ENCODE assay signal across 8 cellular contexts in genomic region chr19:5827891-5828660, GRCh38. TPM values are rescaled to one million over a fixed set of nuclear protein-coding genes. Genes with fewer than 3 reads are reported as not detected.
DNase-seq lines count a peak whose midpoint lies in the region; ATAC-seq, FAIRE-seq and TF ChIP-seq lines count a peak whose summit lies in the region.

No MANE protein-coding gene starts in this region.

- WGBS in GM12878 (ENCODE audit: insufficient coverage, insufficient replicate concordance, low lambda C conversion rate, missing lambda C conversion rate) = 2% methylated on average over 56 of the region's 91 CpGs
- WGBS in sigmoid colon, 2 donors = 3 to 10% methylated on average over 91 of the region's 91 CpGs

- peaks cover 24% of the 10 kb centered on the region for H3K4me1 ChIP-seq in GM12878 (ENCODE audit: control insufficient read depth, insufficient read depth, low read length)
- peaks cover 3% of the 10 kb centered on the region for H3K4me1 ChIP-seq in iPS-15b (ENCODE audit: control insufficient read depth, insufficient read depth, low read length)
- peaks cover 0 to 35% (median 33%) of the 10 kb centered on the region in 4 donors for H3K4me1 ChIP-seq in sigmoid colon
- no peaks in the 10 kb centered on the region for H3K4me1 ChIP-seq in Karpas-422 (ENCODE audit: low read length)

- ATAC-seq in HG02840 (IDR thresholded peaks at IDR 0.05; ENCODE audit: low FRiP score, unreplicated experiment) (peak; percentile 69), GM12878 (peak; percentile 74)

- RAD21 ChIA-PET in GM12878 (lab: Charles Lee; ENCODE audit: unreplicated experiment) = no interaction called here

- peak; percentile 99 for DNase-seq in GM13977 (ENCODE audit: low spot score)
- DNase-seq in NCI-H187 (lab: John Stamatoyannopoulos, UW) = peak; percentile 60 to 69
- peak; percentile 87 for DNase-seq in T-helper 9 cell
- DNase-seq in GM12878 (ENCODE audit: low read depth, low spot score) = peak; percentile 38
- peak; percentile 96 for DNase-seq in sigmoid colon
- DNase-seq in Karpas-422 = no peak

- H3K4me3 ChIP-seq in GM12878 (peak overlapping the region; percentile 63), iPS-15b (ENCODE audit: low read depth, low read length) (peak overlapping the region; percentile 86), sigmoid colon (peak overlapping the region; percentile 38 to 57 (median 48)), Karpas-422 (ENCODE audit: low read length) (no peak overlapping the region)

- peak overlapping the region; percentile 82 for H3K9ac ChIP-seq in GM12878 (ENCODE audit: control insufficient read depth, insufficient read depth, low read length)
- H3K9ac ChIP-seq in iPS-15b (ENCODE audit: low read depth, low read length) = peak overlapping the region; percentile 82
- no peak overlapping the region for H3K9ac ChIP-seq in Karpas-422 (ENCODE audit: low read length)

- peak overlapping the region; percentile 70; the same call in 1 of the 2 replicates for H3K27ac ChIP-seq in GM12878 (ENCODE audit: control insufficient read depth, insufficient read depth)
- peak overlapping the region; percentile 87 to 96 (median 92) for H3K27ac ChIP-seq in sigmoid colon
- H3K27ac ChIP-seq in Karpas-422 (ENCODE audit: low read length) = no peak overlapping the region

- CTCF ChIA-PET in GM12878 (lab: Yijun Ruan, JAX) = interaction anchor here (2.7 kb wide), 1 partner anchor 24 kb away, joined by 10 read pairs; no protein-coding TSS in a partner anchor

- SMC1A ChIA-PET in GM12878 (lab: Charles Lee; ENCODE audit: uncharacterized antibody, unreplicated experiment) = interaction anchor here (0.9 kb wide), 1 partner anchor 24 kb away, joined by 3 read pairs; no protein-coding TSS in a partner anchor

- FAIRE-seq in GM12878 (lab: Jason Lieb, UNC) = no peak

- in situ Hi-C loops in GM13977 (cut with MboI; ENCODE audit: low pct_unique_long_range_greater_than_20kb, low sequenced_read_pairs, unreplicated experiment) (no loop called here), GM12878 (cut with MboI) (no loop called here)

- H3K27me3 ChIP-seq in GM12878 (replicated peaks in 1 of 2; ENCODE audit: control insufficient read depth in 2 of 2, insufficient read depth in 2 of 2, low read length in 1 of 2) = peaks cover 0 to 4% of the 10 kb centered on the region in 2 experiments; a peak in 2 of 4 replicates
- no peaks in the 10 kb centered on the region for H3K27me3 ChIP-seq in iPS-15b (ENCODE audit: control insufficient read depth, insufficient read depth, low read length)
- H3K27me3 ChIP-seq in sigmoid colon = peaks cover 0 to 5% (median 0%) of the 10 kb centered on the region in 3 donors
- no peaks in the 10 kb centered on the region for H3K27me3 ChIP-seq in Karpas-422 (ENCODE audit: low read length)

- POLR2A ChIA-PET in GM12878 (lab: Charles Lee) = interaction anchor here (0.7 kb wide), 1 partner anchor 108 kb away, joined by 3 read pairs; the partner anchor contains the start of gene LONP1

- H2AFZ ChIP-seq in GM12878 (ENCODE audit: control insufficient read depth, low read depth, low read length) (peak overlapping the region; percentile 87), Karpas-422 (ENCODE audit: low read length) (no peak overlapping the region)

- H3K36me3 ChIP-seq in GM12878 (ENCODE audit: control insufficient read depth in 2 of 2, insufficient read depth in 2 of 2, low read length in 1 of 2) = no peaks in the 10 kb centered on the region
- H3K36me3 ChIP-seq in iPS-15b (ENCODE audit: control insufficient read depth, insufficient read depth, low read length) = no peaks in the 10 kb centered on the region
- H3K36me3 ChIP-seq in sigmoid colon = no peaks in the 10 kb centered on the region
- no peaks in the 10 kb centered on the region for H3K36me3 ChIP-seq in Karpas-422 (ENCODE audit: insufficient read depth, low read length)

- no peaks in the 10 kb centered on the region for H3K9me3 ChIP-seq in GM12878 (replicated peaks; ENCODE audit: control insufficient read depth, insufficient read depth, low read length)
- no peaks in the 10 kb centered on the region for H3K9me3 ChIP-seq in iPS-15b (ENCODE audit: control insufficient read depth, insufficient read depth, low read length)
- no peaks in the 10 kb centered on the region for H3K9me3 ChIP-seq in sigmoid colon
- no peaks in the 10 kb centered on the region for H3K9me3 ChIP-seq in Karpas-422 (ENCODE audit: low read length)

- H3K4me2 ChIP-seq in GM12878 (ENCODE audit: control insufficient read depth, insufficient read depth) (peak overlapping the region; percentile 93), Karpas-422 (ENCODE audit: low read depth, low read length, poor library complexity, severe bottlenecking) (no peak overlapping the region)

- no peaks in the 10 kb centered on the region for H4K20me1 ChIP-seq in GM12878 (ENCODE audit: control insufficient read depth, insufficient read depth)
- H4K20me1 ChIP-seq in Karpas-422 (ENCODE audit: insufficient read depth, low read depth, low read length) = no peaks in the 10 kb centered on the region

- TF ChIP-seq EP300 in GM12878 (IDR thresholded peaks at IDR 0.05; ENCODE audit: borderline replicate concordance in 1 of 2, control insufficient read depth in 1 of 2, low read depth in 2 of 2, low read length in 2 of 2) (no peak), sigmoid colon (IDR thresholded peaks at IDR 0.05) (peak in 1 of 4 donors; percentile 53)

- intact Hi-C loops in GM12878 (cut with micrococcal nuclease; ENCODE audit: unreplicated experiment) (no loop called here), sigmoid colon (cut with DNase I) (loop anchor here (2.0 kb wide), 2 partner anchors 53 to 63 kb away; no protein-coding TSS in a partner anchor)

- TF ChIP-seq POLR2A in GM12878 (IDR thresholded peaks at IDR 0.05; ENCODE audit: low read depth, low read length) = peak; percentile 99
- peak; percentile 80 to 95 for TF ChIP-seq POLR2A in sigmoid colon (IDR thresholded peaks at IDR 0.05)

- no peaks in the 10 kb centered on the region for H3K9me2 ChIP-seq in Karpas-422 (replicated peaks; ENCODE audit: insufficient read depth, low read length)

- BruUV-seq in GM12878 (replicated peaks; lab: Mats Ljungman, UMichigan) = no TSS peak

- TF ChIP-seq RAD21 in GM12878 (IDR thresholded peaks at IDR 0.05; ENCODE audit: insufficient read depth, low read depth, low read length) = no peak

- H3K79me2 ChIP-seq in GM12878 (ENCODE audit: control insufficient read depth, insufficient read depth, low read length) = no peaks in the 10 kb centered on the region
- no peaks in the 10 kb centered on the region for H3K79me2 ChIP-seq in Karpas-422 (ENCODE audit: low read length)

- no peak for TF ChIP-seq CTCF in GM13977 (IDR thresholded peaks at IDR 0.05; ENCODE audit: extremely low read depth, insufficient read depth, missing control alignments)
- TF ChIP-seq CTCF in GM12878 (IDR thresholded peaks at IDR 0.05 in 2 of 3, conservative IDR thresholded peaks at IDR 0.05 in 1 of 3; ENCODE audit: control insufficient read depth in 2 of 3, extremely low read depth in 1 of 3, insufficient read depth in 1 of 3, low read depth in 3 of 3, low read length in 3 of 3) = no peak
- no peak for TF ChIP-seq CTCF in sigmoid colon (IDR thresholded peaks at IDR 0.05)

RNA-seq across cellular contexts. Expression of gene FUT6, which starts 11.4 kb away (rescaled TPM):
- total RNA-seq in GM12878 (2013; cell fraction: nucleolus; rRNA removed) = 0.39 and 0.42 TPM in 2 replicates
- total RNA-seq in GM12878 (2014; rRNA removed) (not detected in 2 replicates), GM12878 (2014; rRNA removed; fragmentation: Illumina TruSeq; extraction: Trizol) (not detected in 2 replicates), GM12878 (2021) (not detected in 2 replicates), sigmoid colon (not detected)
- polyA plus RNA-seq in GM12878 (2011; ENCODE audit: low read depth) = not detected
- polyA plus RNA-seq in GM12878 (2011; rRNA removed) (not detected in 2 replicates), GM12878 (2014; fragmentation: Illumina TruSeq; extraction: Trizol) (not detected in 2 replicates), GM12878 (2014; fragmentation: Nextera tagmentation; extraction: Ambion mirVana) (not detected), GM12878 (2014; rRNA removed) (not detected in 2 replicates), GM12878 (2016; fragmentation: Nextera tagmentation; extraction: Ambion mirVana) (not detected), sigmoid colon (10 to 100 TPM; 14.8 to 61.1 (median 21.0) TPM)
- polyA plus RNA-seq in GM12878 (2011; cell fraction: cytosol; rRNA removed) = not detected in 2 replicates
- not detected in 2 replicates for polyA plus RNA-seq in GM12878 (2011; cell fraction: nucleus; rRNA removed)
- polyA plus RNA-seq in GM12878 (2012) = not detected in 2 replicates
- polyA minus RNA-seq in GM12878 (2011; rRNA and poly(A)+ RNA removed) = not detected in 2 replicates
- not detected in 2 replicates for polyA minus RNA-seq in GM12878 (2011; cell fraction: cytosol; rRNA and poly(A)+ RNA removed)
- polyA minus RNA-seq in GM12878 (2011; cell fraction: nucleus; rRNA and poly(A)+ RNA removed) = not detected in 2 replicates
- total RNA-seq in Karpas-422 (2014; rRNA removed; shearing (Covaris generic); ENCODE audit: low replicate concordance) = not detected in 2 replicates

RNA-seq across cellular contexts. Expression of gene FUT3, which starts 23.2 kb away (rescaled TPM):
- 0.33 TPM in 1 of 2 replicates, not detected in the other for total RNA-seq in GM12878 (2013; cell fraction: nucleolus; rRNA removed)
- not detected in 2 replicates for total RNA-seq in GM12878 (2014; rRNA removed)
- not detected in 2 replicates for total RNA-seq in GM12878 (2014; rRNA removed; fragmentation: Illumina TruSeq; extraction: Trizol)
- total RNA-seq in GM12878 (2021) = 0.31 TPM in 1 of 2 replicates, not detected in the other
- not detected for polyA plus RNA-seq in GM12878 (2011; ENCODE audit: low read depth)
- polyA plus RNA-seq in GM12878 (2011; rRNA removed) = not detected in 2 replicates
- 0.16 TPM in 1 of 2 replicates, not detected in the other for polyA plus RNA-seq in GM12878 (2011; cell fraction: cytosol; rRNA removed)
- polyA plus RNA-seq in GM12878 (2011; cell fraction: nucleus; rRNA removed) = 0.34 TPM in 1 of 2 replicates, not detected in the other
- 0.38 and 0.47 TPM in 2 replicates for polyA plus RNA-seq in GM12878 (2012)
- 0.07 TPM in 1 of 2 replicates, not detected in the other for polyA plus RNA-seq in GM12878 (2014; fragmentation: Illumina TruSeq; extraction: Trizol)
- polyA plus RNA-seq in GM12878 (2014; fragmentation: Nextera tagmentation; extraction: Ambion mirVana) = not detected
- 0.04 and 0.10 TPM in 2 replicates for polyA plus RNA-seq in GM12878 (2014; rRNA removed)
- polyA plus RNA-seq in GM12878 (2016; fragmentation: Nextera tagmentation; extraction: Ambion mirVana) = not detected
- polyA minus RNA-seq in GM12878 (2011; rRNA and poly(A)+ RNA removed) = not detected in 2 replicates
- not detected in 2 replicates for polyA minus RNA-seq in GM12878 (2011; cell fraction: cytosol; rRNA and poly(A)+ RNA removed)
- not detected in 2 replicates for polyA minus RNA-seq in GM12878 (2011; cell fraction: nucleus; rRNA and poly(A)+ RNA removed)
- total RNA-seq in sigmoid colon = under 1 TPM in 1 of 4 donors, not detected in 3; 0.83 TPM
- polyA plus RNA-seq in sigmoid colon = 100 to 1,000 TPM in 1 of 3 donors, 10 to 100 TPM in 2; 24.6 to 168 (median 34.4) TPM
- total RNA-seq in Karpas-422 (2014; rRNA removed; shearing (Covaris generic); ENCODE audit: low replicate concordance) = not detected in 2 replicates

RNA-seq across cellular contexts. Expression of gene NRTN, which starts 23.2 kb away (rescaled TPM):
- not detected in 2 replicates for total RNA-seq in GM12878 (2013; cell fraction: nucleolus; rRNA removed)
- total RNA-seq in GM12878 (2014; rRNA removed) (not detected in 2 replicates), GM12878 (2014; rRNA removed; fragmentation: Illumina TruSeq; extraction: Trizol) (not detected in 2 replicates), GM12878 (2021) (not detected in 2 replicates), sigmoid colon (10 to 100 TPM in 1 of 4 donors, 1 to 10 TPM in 3; 6.1 to 12.2 (median 6.6) TPM)
- polyA plus RNA-seq in GM12878 (2011; ENCODE audit: low read depth) = not detected
- polyA plus RNA-seq in GM12878 (2011; rRNA removed) (not detected in 2 replicates), GM12878 (2014; fragmentation: Illumina TruSeq; extraction: Trizol) (not detected in 2 replicates), GM12878 (2014; fragmentation: Nextera tagmentation; extraction: Ambion mirVana) (not detected), GM12878 (2014; rRNA removed) (0.28 TPM in 1 of 2 replicates, not detected in the other), GM12878 (2016; fragmentation: Nextera tagmentation; extraction: Ambion mirVana) (not detected), sigmoid colon (1 to 10 TPM in 1 of 3 donors, not detected in 2; 1.7 TPM)
- not detected in 2 replicates for polyA plus RNA-seq in GM12878 (2011; cell fraction: cytosol; rRNA removed)
- not detected in 2 replicates for polyA plus RNA-seq in GM12878 (2011; cell fraction: nucleus; rRNA removed)
- not detected in 2 replicates for polyA plus RNA-seq in GM12878 (2012)
- polyA minus RNA-seq in GM12878 (2011; rRNA and poly(A)+ RNA removed) = not detected in 2 replicates
- polyA minus RNA-seq in GM12878 (2011; cell fraction: cytosol; rRNA and poly(A)+ RNA removed) = not detected in 2 replicates
- not detected in 2 replicates for polyA minus RNA-seq in GM12878 (2011; cell fraction: nucleus; rRNA and poly(A)+ RNA removed)
- total RNA-seq in Karpas-422 (2014; rRNA removed; shearing (Covaris generic); ENCODE audit: low replicate concordance) = not detected in 2 replicates

RNA-seq across cellular contexts. Expression of gene DUS3L, which starts 37.1 kb away (rescaled TPM):
- 40.0 and 53.9 TPM in 2 replicates for total RNA-seq in GM12878 (2013; cell fraction: nucleolus; rRNA removed)
- total RNA-seq in GM12878 (2014; rRNA removed) = 31.4 and 34.1 TPM in 2 replicates
- total RNA-seq in GM12878 (2014; rRNA removed; fragmentation: Illumina TruSeq; extraction: Trizol) = 23.7 and 24.2 TPM in 2 replicates
- 36.9 and 47.6 TPM in 2 replicates for total RNA-seq in GM12878 (2021)
- 68.1 TPM for polyA plus RNA-seq in GM12878 (2011; ENCODE audit: low read depth)
- polyA plus RNA-seq in GM12878 (2011; rRNA removed) = 14.2 and 22.4 TPM in 2 replicates
- 29.2 and 47.8 TPM in 2 replicates for polyA plus RNA-seq in GM12878 (2011; cell fraction: cytosol; rRNA removed)
- 122 and 160 TPM in 2 replicates for polyA plus RNA-seq in GM12878 (2011; cell fraction: nucleus; rRNA removed)
- polyA plus RNA-seq in GM12878 (2012) = 17.6 and 46.6 TPM in 2 replicates
- 9.8 and 28.0 TPM in 2 replicates for polyA plus RNA-seq in GM12878 (2014; fragmentation: Illumina TruSeq; extraction: Trizol)
- polyA plus RNA-seq in GM12878 (2014; fragmentation: Nextera tagmentation; extraction: Ambion mirVana) = 1 to 10 TPM in 1 of 2 experiments, under 1 TPM in 1; 0.64 to 1.5 TPM
- 43.8 and 53.2 TPM in 2 replicates for polyA plus RNA-seq in GM12878 (2014; rRNA removed)
- 10 to 100 TPM; 37.6 to 38.1 TPM for polyA plus RNA-seq in GM12878 (2016; fragmentation: Nextera tagmentation; extraction: Ambion mirVana)
- 20.3 and 29.6 TPM in 2 replicates for polyA minus RNA-seq in GM12878 (2011; rRNA and poly(A)+ RNA removed)
- polyA minus RNA-seq in GM12878 (2011; cell fraction: cytosol; rRNA and poly(A)+ RNA removed) = 22.1 and 36.8 TPM in 2 replicates
- polyA minus RNA-seq in GM12878 (2011; cell fraction: nucleus; rRNA and poly(A)+ RNA removed) = 20.7 and 39.2 TPM in 2 replicates
- total RNA-seq in sigmoid colon = 10 to 100 TPM; 26.7 to 37.4 (median 31.7) TPM
- polyA plus RNA-seq in sigmoid colon = 10 to 100 TPM in 2 of 3 donors, 1 to 10 TPM in 1; 8.3 to 42.0 (median 15.0) TPM
- 21.7 and 34.0 TPM in 2 replicates for total RNA-seq in Karpas-422 (2014; rRNA removed; shearing (Covaris generic); ENCODE audit: low replicate concordance)

RNA-seq across cellular contexts. Expression of gene FUT5, which starts 42.3 kb away (rescaled TPM):
- total RNA-seq in GM12878 (2013; cell fraction: nucleolus; rRNA removed) = 1.1 TPM in 2 replicates
- total RNA-seq in GM12878 (2014; rRNA removed) = not detected in 2 replicates
- not detected in 2 replicates for total RNA-seq in GM12878 (2014; rRNA removed; fragmentation: Illumina TruSeq; extraction: Trizol)
- total RNA-seq in GM12878 (2021) = not detected in 2 replicates
- not detected for polyA plus RNA-seq in GM12878 (2011; ENCODE audit: low read depth)
- not detected in 2 replicates for polyA plus RNA-seq in GM12878 (2011; rRNA removed)
- not detected in 2 replicates for polyA plus RNA-seq in GM12878 (2011; cell fraction: cytosol; rRNA removed)
- polyA plus RNA-seq in GM12878 (2011; cell fraction: nucleus; rRNA removed) = not detected in 2 replicates
- 0.07 TPM in 1 of 2 replicates, not detected in the other for polyA plus RNA-seq in GM12878 (2012)
- polyA plus RNA-seq in GM12878 (2014; fragmentation: Illumina TruSeq; extraction: Trizol) = not detected in 2 replicates
- not detected for polyA plus RNA-seq in GM12878 (2014; fragmentation: Nextera tagmentation; extraction: Ambion mirVana)
- polyA plus RNA-seq in GM12878 (2014; rRNA removed) = not detected in 2 replicates
- polyA plus RNA-seq in GM12878 (2016; fragmentation: Nextera tagmentation; extraction: Ambion mirVana) = not detected
- not detected in 2 replicates for polyA minus RNA-seq in GM12878 (2011; rRNA and poly(A)+ RNA removed)
- not detected in 2 replicates for polyA minus RNA-seq in GM12878 (2011; cell fraction: cytosol; rRNA and poly(A)+ RNA removed)
- 0.12 TPM in 1 of 2 replicates, not detected in the other for polyA minus RNA-seq in GM12878 (2011; cell fraction: nucleus; rRNA and poly(A)+ RNA removed)
- not detected for total RNA-seq in sigmoid colon
- not detected for polyA plus RNA-seq in sigmoid colon
- total RNA-seq in Karpas-422 (2014; rRNA removed; shearing (Covaris generic); ENCODE audit: low replicate concordance) = not detected in 2 replicates
